In genomic region chr15:77118787-77119410, GRCh38 we compare ENCODE assay signal across 7 cellular contexts. TPM values are rescaled to one million over a fixed set of nuclear protein-coding genes. Genes with fewer than 3 reads are reported as not detected.
A peak's percentile ranks its signal among the peaks of the same experiment; 100 is the strongest.
DNase-seq lines count a peak whose midpoint lies in the region; ATAC-seq and FAIRE-seq lines count a peak whose summit lies in the region.

No MANE protein-coding gene starts in this region.

- no peak overlapping the region for H3K4me3 ChIP-seq in Jurkat, Clone E6-1 (ENCODE audit: low read length)

- no peak for FAIRE-seq in RCC 7860 (lab: Jason Lieb, UNC)

- in situ Hi-C loops in T47D (cut with HindIII; ENCODE audit: low pct_unique_long_range_greater_than_20kb, low sequenced_read_pairs): no loop called here

- peak; percentile 63 for ATAC-seq in stimulated activated naive CD8-positive, alpha-beta T cell treated with anti-CD3 and anti-CD28 coated beads, Interleukin-15, Interleukin-2, amounts not matched to agents 100 U/mL and 50 U/mL, for 24 hours

- peak; percentile 44 for DNase-seq in Daoy (ENCODE audit: low read depth)
- DNase-seq in Jurkat, Clone E6-1 (ENCODE audit: low read depth, low spot score): peak; percentile 74
- DNase-seq in RCC 7860 (ENCODE audit: low spot score): peak; percentile 39
- peak; percentile 47 to 77 for DNase-seq in T47D (ENCODE audit: low read depth in 1 of 2, low spot score in 1 of 2)
- peak; percentile 78 for DNase-seq in iris pigment epithelial cell (ENCODE audit: low read depth)
- DNase-seq in stimulated activated naive CD8-positive, alpha-beta T cell treated with anti-CD3 and anti-CD28 coated beads, Interleukin-15, Interleukin-2, amounts not matched to agents 100 U/mL and 50 U/mL, for 24 hours: no peak
- no peak for DNase-seq in activated CD4-positive, CD25-positive, alpha-beta regulatory T cell treated with anti-CD3 and anti-CD28 coated beads, Interleukin-2, amount 50 U/mL, for 72 hours

RNA-seq across cellular contexts. Expression of gene TSPAN3, which starts 48.0 kb away (rescaled TPM):
- 144 and 181 TPM in 2 replicates for total RNA-seq in Daoy (2014; rRNA removed; shearing (Covaris generic))
- polyA plus RNA-seq in Jurkat, Clone E6-1 (2012; ENCODE audit: insufficient read depth, insufficient read length): 91.0 TPM

Comparison
In these comparisons a context has a peak if more than half of its experiments do, and no peak if none do; other contexts are left out.
1. DNase-seq: peak in Daoy (single experiment), Jurkat, Clone E6-1 (single experiment), RCC 7860 (single experiment), T47D (2 of 2) and iris pigment epithelial cell (single experiment); none in stimulated activated naive CD8-positive, alpha-beta T cell treated with anti-CD3 and anti-CD28 coated beads, Interleukin-15, Interleukin-2, amounts not matched to agents 100 U/mL and 50 U/mL, for 24 hours (single experiment) and activated CD4-positive, CD25-positive, alpha-beta regulatory T cell treated with anti-CD3 and anti-CD28 coated beads, Interleukin-2, amount 50 U/mL, for 72 hours (single experiment).